9 cellular contexts compared by ENCODE assay signal in the genomic region with DNA sequence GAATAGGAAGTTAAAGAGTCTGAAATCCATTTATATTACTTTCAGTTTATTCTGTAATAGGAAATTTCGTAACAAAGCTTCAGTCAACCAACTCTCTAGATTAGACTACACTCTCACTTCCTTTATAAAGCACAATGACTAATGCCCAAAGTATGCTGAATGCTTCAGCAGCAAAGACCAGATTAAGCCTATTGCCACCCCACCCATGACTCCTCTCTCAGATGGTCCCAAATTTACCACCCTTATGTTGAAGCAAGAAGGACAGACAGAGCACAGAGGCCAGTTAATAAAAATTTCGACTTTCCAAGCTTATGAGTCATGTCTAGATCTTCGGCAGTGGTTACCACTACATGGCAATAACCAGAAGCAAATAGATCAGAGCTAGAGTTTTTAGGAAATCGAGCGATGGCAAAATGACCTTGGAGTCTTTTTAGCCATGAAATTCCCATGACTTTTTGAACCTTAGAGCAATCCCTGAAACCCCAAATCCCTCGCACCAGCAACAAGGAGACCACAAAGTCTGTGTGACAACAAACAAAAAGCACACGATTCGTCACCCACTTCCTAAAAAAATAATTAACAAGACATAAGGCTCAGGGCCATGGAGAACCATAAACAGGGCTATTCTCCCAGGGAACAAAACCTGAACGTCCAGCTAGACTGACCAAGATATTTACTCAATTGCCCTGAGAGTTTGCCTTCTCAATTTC.
DNase-seq lines count a peak whose midpoint lies in the region; ATAC-seq and TF ChIP-seq lines count a peak whose summit lies in the region.
"Had no signal": no experiment of that assay in that cellular context is flagged by ENCODE, and none has a peak within 500 bp of the region (broad histone marks: within the 10 kb centered on the region; RNA-seq: fewer than 3 reads in every experiment).

No MANE protein-coding gene starts in this region.

- no peaks in the 10 kb centered on the region for H4K20me1 ChIP-seq in OCI-LY3 (ENCODE audit: insufficient read depth, low read length)
- no peaks in the 10 kb centered on the region for H4K20me1 ChIP-seq in hepatocyte (ENCODE audit: insufficient read depth, poor library complexity, severe bottlenecking)

- H3K27ac ChIP-seq in OCI-LY3 (ENCODE audit: low read length) (no peak overlapping the region), hepatocyte (no peak overlapping the region)

- H3K9me3 ChIP-seq in OCI-LY3 (ENCODE audit: insufficient read depth, low read length) (no peaks in the 10 kb centered on the region), hepatocyte (ENCODE audit: low read depth) (no peaks in the 10 kb centered on the region)

- H3K36me3 Mint-ChIP-seq in nephron progenitor cell (ENCODE audit: low read depth) = no peaks in the 10 kb centered on the region

- H3K9me2 ChIP-seq in hepatocyte (replicated peaks; ENCODE audit: insufficient read depth) = no peaks in the 10 kb centered on the region

- H3K4me3 ChIP-seq in OCI-LY3 (ENCODE audit: low read length) (peak overlapping the region; percentile 64), fibroblast of villous mesenchyme (ENCODE audit: low read depth, low read length) (no peak overlapping the region), hepatocyte (no peak overlapping the region)

- no peak overlapping the region for H3K27ac Mint-ChIP-seq in stimulated activated naive CD8-positive, alpha-beta T cell treated with anti-CD3 and anti-CD28 coated beads, Interleukin-15, amount 100 ng/mL, for 72 hours
- H3K27ac Mint-ChIP-seq in nephron progenitor cell = no peak overlapping the region

- 82% methylated on average over 9 of the region's 9 CpGs for WGBS in hepatocyte (ENCODE audit: low lambda C conversion rate, missing lambda C conversion rate)

- TF ChIP-seq CTCF in OCI-LY3 (IDR thresholded peaks at IDR 0.05; ENCODE audit: low read depth, low read length) (no peak), fibroblast of villous mesenchyme (IDR thresholded peaks at IDR 0.05; ENCODE audit: insufficient read depth, low read depth, low read length) (no peak), nephron progenitor cell (IDR thresholded peaks at IDR 0.05) (no peak), hepatocyte (IDR thresholded peaks at IDR 0.05; ENCODE audit: poor library complexity) (no peak)

- no peaks in the 10 kb centered on the region for H3K4me1 Mint-ChIP-seq in stimulated activated naive CD8-positive, alpha-beta T cell treated with anti-CD3 and anti-CD28 coated beads, Interleukin-15, amount 100 ng/mL, for 72 hours
- no peaks in the 10 kb centered on the region for H3K4me1 Mint-ChIP-seq in nephron progenitor cell

- H2AFZ ChIP-seq in OCI-LY3 (ENCODE audit: low read depth, low read length) (0 out of 2 replicates have a peak overlapping the region, but pooled peaks have one; percentile 13), hepatocyte (no peak overlapping the region)

- no peak overlapping the region; the same call in 1 of the 2 replicates for H3K9ac ChIP-seq in OCI-LY3 (ENCODE audit: low read length)

- H3K27me3 Mint-ChIP-seq in stimulated activated naive CD8-positive, alpha-beta T cell treated with anti-CD3 and anti-CD28 coated beads, Interleukin-15, amount 100 ng/mL, for 72 hours = peaks cover 6% of the 10 kb centered on the region
- no peaks in the 10 kb centered on the region for H3K27me3 Mint-ChIP-seq in nephron progenitor cell (ENCODE audit: low read depth, poor library complexity)

- peak; percentile 94 for DNase-seq in fibroblast of villous mesenchyme (ENCODE audit: low read depth)
- DNase-seq in stimulated activated naive CD8-positive, alpha-beta T cell treated with anti-CD3 and anti-CD28 coated beads, Interleukin-15, amount 100 ng/mL, for 72 hours = no peak
- DNase-seq in nephron progenitor cell = no peak
- no peak for DNase-seq in HK-2 (ENCODE audit: unreplicated experiment)
- DNase-seq in activated CD4-positive, alpha-beta T cell treated with anti-CD3 and anti-CD28 coated beads for 1 hour = no peak
- no peak for DNase-seq in hepatocyte (ENCODE audit: low spot score)
- DNase-seq: amygdala had no signal

- H3K27me3 ChIP-seq in OCI-LY3 (ENCODE audit: low read depth, low read length) (no peaks in the 10 kb centered on the region), hepatocyte (no peaks in the 10 kb centered on the region)

- no peak overlapping the region for H3K4me3 Mint-ChIP-seq in stimulated activated naive CD8-positive, alpha-beta T cell treated with anti-CD3 and anti-CD28 coated beads, Interleukin-15, amount 100 ng/mL, for 72 hours
- H3K4me3 Mint-ChIP-seq in nephron progenitor cell = no peak overlapping the region

- H3K4me2 ChIP-seq in OCI-LY3 (ENCODE audit: low read length) = peak overlapping the region; percentile 94
- no peak overlapping the region for H3K4me2 ChIP-seq in hepatocyte

- H3K79me2 ChIP-seq in OCI-LY3 (ENCODE audit: low read length) (no peaks in the 10 kb centered on the region), hepatocyte (no peaks in the 10 kb centered on the region)

- H3K4me1 ChIP-seq in OCI-LY3 (ENCODE audit: low read length) = peaks cover 10% of the 10 kb centered on the region
- no peaks in the 10 kb centered on the region for H3K4me1 ChIP-seq in hepatocyte (ENCODE audit: insufficient read depth)

- no peaks in the 10 kb centered on the region for H3K9me3 Mint-ChIP-seq in stimulated activated naive CD8-positive, alpha-beta T cell treated with anti-CD3 and anti-CD28 coated beads, Interleukin-15, amount 100 ng/mL, for 72 hours
- no peaks in the 10 kb centered on the region for H3K9me3 Mint-ChIP-seq in nephron progenitor cell

- H3K36me3 ChIP-seq in OCI-LY3 (replicated peaks; ENCODE audit: low read depth, low read length) (no peaks in the 10 kb centered on the region), hepatocyte (replicated peaks; ENCODE audit: insufficient read depth, low read depth) (no peaks in the 10 kb centered on the region)

- peak; percentile 55 for ATAC-seq in GM21529 (IDR thresholded peaks at IDR 0.05; ENCODE audit: unreplicated experiment)
- peak; percentile 43 for ATAC-seq in stimulated activated naive CD8-positive, alpha-beta T cell treated with anti-CD3 and anti-CD28 coated beads, Interleukin-15, amount 100 ng/mL, for 72 hours
